In genomic region chrX:72003811-72004750, GRCh38 we compare ENCODE assay signal across 9 cellular contexts.
DNase-seq lines count a peak whose midpoint lies in the region; ATAC-seq, FAIRE-seq and TF ChIP-seq lines count a peak whose summit lies in the region.
"Had no signal": no experiment of that assay in that cellular context is flagged by ENCODE, and none has a peak within 500 bp of the region (broad histone marks: within the 10 kb centered on the region; RNA-seq: fewer than 3 reads in every experiment).

No MANE protein-coding gene starts in this region.

- peak overlapping the region; percentile 61 for H3K4me2 ChIP-seq in A549

- FAIRE-seq in A549 (lab: Jason Lieb, UNC) (peak; percentile 73), HTR-8/SVneo (lab: Jason Lieb, UNC) (peak; percentile 83)

- 29% methylated on average over 15 of the region's 17 CpGs for WGBS in A549 (ENCODE audit: missing lambda C conversion rate)

- peak; percentile 54 to 55 for TF ChIP-seq RAD21 in A549 (conservative IDR thresholded peaks at IDR 0.05 in 1 of 2, IDR thresholded peaks at IDR 0.05 in 1 of 2)

- TF ChIP-seq CTCF in A549 (IDR thresholded peaks at IDR 0.05) (peak; percentile 30), coronary artery (IDR thresholded peaks at IDR 0.05) (no peak)

- no peak for TF ChIP-seq EP300 in A549 (IDR thresholded peaks at IDR 0.05)

- peak in 1 of 2 experiments; percentile 39 for DNase-seq in A549 (ENCODE audit: low read depth in 1 of 2, low spot score in 1 of 2)
- DNase-seq in HTR-8/SVneo (ENCODE audit: insufficient read length, low spot score), result peak; percentile 61
- peak; percentile 73 for DNase-seq in coronary artery (ENCODE audit: low spot score)
- peak; percentile 16 to 40 for DNase-seq in lung microvascular endothelial cell (ENCODE audit: low read depth in 2 of 2)
- DNase-seq in DMS114 treated with DMSO at 0.1 percent for 48 hours (lab: John Stamatoyannopoulos, UW; ENCODE audit: unreplicated experiment), result no peak
- no peak for DNase-seq in activated CD4-positive, alpha-beta T cell treated with anti-CD3 and anti-CD28 coated beads for 1 hour
- no peak for DNase-seq in NCI-H2171 (lab: John Stamatoyannopoulos, UW)
- DNase-seq: CD8-positive, alpha-beta memory T cell had no signal

- 0 out of 3 replicates have a peak, but pooled peaks cover 4% of the 10 kb centered on the region for H3K4me1 ChIP-seq in A549

- peak overlapping the region in 1 of 2 experiments; percentile 8; a peak in 1 of 6 replicates for H3K27ac ChIP-seq in A549
- H3K27ac ChIP-seq in coronary artery, result peak overlapping the region; percentile 28 to 80

- H3K9me3 ChIP-seq in A549, result no peaks in the 10 kb centered on the region

- ATAC-seq in A549 (peak; percentile 90 to 92), GM21576 (IDR thresholded peaks at IDR 0.05; ENCODE audit: unreplicated experiment) (no peak)

- POLR2A ChIA-PET in A549 (lab: Yijun Ruan, JAX), result no interaction called here

- H3K4me3 ChIP-seq in A549, result no peak overlapping the region
- peak overlapping the region; percentile 46 for H3K4me3 ChIP-seq in coronary artery

- TF ChIP-seq POLR2A in A549 (IDR thresholded peaks at IDR 0.05; ENCODE audit: low read length), result no peak

- CTCF ChIA-PET in A549 (lab: Yijun Ruan, JAX), result interaction anchor here (0.6 to 5.9 kb wide), 15 partner anchors 9 to 137 kb away, joined by 3 to 39 read pairs (median 4); partner anchors contain the start of gene NHSL2

TF ChIP-seq in A549, 52 proteins besides CTCF, POLR2A, EP300 and RAD21:
- TF ChIP-seq HOXA7 (CRISPR knock-in tag; IDR thresholded peaks at IDR 0.05) (no peak), ESRRA (IDR thresholded peaks at IDR 0.05; ENCODE audit: borderline replicate concordance, low read length) (no peak), HOXB13 (CRISPR knock-in tag; IDR thresholded peaks at IDR 0.05; ENCODE audit: low read depth) (no peak)
- TF ChIP-seq, protein P1, sequence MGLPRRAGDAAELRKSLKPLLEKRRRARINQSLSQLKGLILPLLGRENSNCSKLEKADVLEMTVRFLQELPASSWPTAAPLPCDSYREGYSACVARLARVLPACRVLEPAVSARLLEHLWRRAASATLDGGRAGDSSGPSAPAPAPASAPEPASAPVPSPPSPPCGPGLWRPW (IDR thresholded peaks at IDR 0.05), result no peak

Comparison
In these comparisons a context has a peak if more than half of its experiments do, and no peak if none do; other contexts are left out.
1. DNase-seq: peak in HTR-8/SVneo (single experiment), coronary artery (single experiment) and lung microvascular endothelial cell (2 of 2); none in DMS114 treated with DMSO at 0.1 percent for 48 hours (single experiment), activated CD4-positive, alpha-beta T cell treated with anti-CD3 and anti-CD28 coated beads for 1 hour (single experiment) and NCI-H2171 (single experiment).